32 cellular contexts compared by ENCODE assay signal in genomic region chr9:72371151-72371550, GRCh38.
"Had no signal": no experiment of that assay in that cellular context is flagged by ENCODE, and none has a peak within 500 bp of the region (broad histone marks: within the 10 kb centered on the region; RNA-seq: fewer than 3 reads in every experiment).

No MANE protein-coding gene starts in this region.

- H2AFZ ChIP-seq: hepatocyte, parathyroid adenoma had no signal

- H3K9me3 Mint-ChIP-seq: activated CD4-positive, alpha-beta memory T cell treated with anti-CD3 and anti-CD28 coated beads for 36 hours; activated CD4-positive, alpha-beta T cell treated with anti-CD3 and anti-CD28 coated beads, Interleukin-2, amount 10 ng/mL, durations not matched to agents 24 days and 14 days; activated naive CD4-positive, alpha-beta T cell treated with anti-CD3 and anti-CD28 coated beads, Interleukin-2, amount 10 ng/mL, durations not matched to agents 7 days and 5 days; activated naive CD8-positive, alpha-beta T cell treated with anti-CD3 and anti-CD28 coated beads, Interleukin-2, amount 10 ng/mL, durations not matched to agents 7 days and 5 days; endodermal cell; stimulated activated effector memory CD8-positive, alpha-beta T cell treated with anti-CD3 and anti-CD28 coated beads, Interleukin-12 subunit alpha, Interleukin-12 subunit beta, amount 100 ng/mL, for 72 hours; stimulated activated naive CD8-positive, alpha-beta T cell treated with anti-CD3 and anti-CD28 coated beads, Interleukin-15, Interleukin-2, amounts not matched to agents 100 ng/mL and 50 ng/mL, for 24 hours; T-helper 1 cell treated with Interleukin-12 subunit alpha and Interleukin-12 subunit beta and Interleukin-4 antibody, amounts not matched to agents 30 μg/mL and 1 μg/mL, for 36 hours had no signal

- H3K36me3 Mint-ChIP-seq: activated CD4-positive, alpha-beta memory T cell treated with anti-CD3 and anti-CD28 coated beads for 36 hours; activated naive CD4-positive, alpha-beta T cell treated with anti-CD3 and anti-CD28 coated beads, Interleukin-2, amount 10 ng/mL, durations not matched to agents 7 days and 5 days; activated naive CD8-positive, alpha-beta T cell treated with anti-CD3 and anti-CD28 coated beads, Interleukin-2, amount 10 ng/mL, durations not matched to agents 7 days and 5 days; stimulated activated effector memory CD8-positive, alpha-beta T cell treated with anti-CD3 and anti-CD28 coated beads, Interleukin-12 subunit alpha, Interleukin-12 subunit beta, amount 100 ng/mL, for 72 hours had no signal

- H3K4me3 Mint-ChIP-seq: activated CD4-positive, alpha-beta memory T cell treated with anti-CD3 and anti-CD28 coated beads for 36 hours; activated CD4-positive, alpha-beta T cell treated with anti-CD3 and anti-CD28 coated beads, Interleukin-2, amount 10 ng/mL, durations not matched to agents 24 days and 14 days; activated naive CD4-positive, alpha-beta T cell treated with anti-CD3 and anti-CD28 coated beads, Interleukin-2, amount 10 ng/mL, durations not matched to agents 7 days and 5 days; activated naive CD8-positive, alpha-beta T cell treated with anti-CD3 and anti-CD28 coated beads, Interleukin-2, amount 10 ng/mL, durations not matched to agents 7 days and 5 days; endodermal cell; stimulated activated effector memory CD8-positive, alpha-beta T cell treated with anti-CD3 and anti-CD28 coated beads, Interleukin-12 subunit alpha, Interleukin-12 subunit beta, amount 100 ng/mL, for 72 hours; stimulated activated naive CD8-positive, alpha-beta T cell treated with anti-CD3 and anti-CD28 coated beads, Interleukin-15, Interleukin-2, amounts not matched to agents 100 ng/mL and 50 ng/mL, for 24 hours; T-helper 1 cell treated with Interleukin-12 subunit alpha and Interleukin-12 subunit beta and Interleukin-4 antibody, amounts not matched to agents 30 μg/mL and 1 μg/mL, for 36 hours had no signal

- H3K4me3 ChIP-seq: esophagus muscularis mucosa, hepatocyte, psoas muscle, sigmoid colon, thyroid gland had no signal

- H3K27me3 ChIP-seq: esophagus muscularis mucosa, hepatocyte, sigmoid colon, thyroid gland had no signal

- H3K9me3 ChIP-seq: esophagus muscularis mucosa, psoas muscle, sigmoid colon, thyroid gland had no signal

- DNase-seq: activated CD4-positive, alpha-beta memory T cell treated with anti-CD3 and anti-CD28 coated beads for 36 hours; activated CD4-positive, alpha-beta T cell treated with anti-CD3 and anti-CD28 coated beads, Interleukin-2, amount 10 ng/mL, durations not matched to agents 24 days and 14 days; activated CD4-positive, CD25-positive, alpha-beta regulatory T cell treated with anti-CD3 and anti-CD28 coated beads, Interleukin-2, amount 50 U/mL, for 72 hours; activated CD8-positive, alpha-beta memory T cell treated with anti-CD3 and anti-CD28 coated beads, Interleukin-2, amount 50 U/mL, for 4 hours; activated gamma-delta T cell; activated naive CD4-positive, alpha-beta T cell treated with anti-CD3 and anti-CD28 coated beads, Interleukin-2, amount 10 ng/mL, durations not matched to agents 7 days and 5 days; activated naive CD8-positive, alpha-beta T cell treated with anti-CD3 and anti-CD28 coated beads, Interleukin-2, amount 10 ng/mL, durations not matched to agents 7 days and 5 days; activated T-cell treated with anti-CD3 and anti-CD28 coated beads, Interleukin-2, amount 50 U/mL, for 1 hour; amygdala; caudate nucleus; endodermal cell; glutamatergic neuron; islet precursor cell; left cardiac atrium; left ventricle myocardium superior; nucleus accumbens; psoas muscle; sigmoid colon; small intestine; stimulated activated CD4-positive, alpha-beta T cell treated with anti-CD3 and anti-CD28 coated beads, Interleukin-4, amount 100 ng/mL, for 24 hours; substantia nigra; T-helper 9 cell; thyroid gland; WERI-Rb-1 had no signal

- H3K4me2 ChIP-seq: hepatocyte had no signal

- H3K79me2 ChIP-seq: hepatocyte, parathyroid adenoma had no signal

- FAIRE-seq: frontal cortex, small intestine, TTC549 had no signal

- ATAC-seq: left cardiac atrium; left ventricle myocardium superior; psoas muscle; stimulated activated effector memory CD8-positive, alpha-beta T cell treated with anti-CD3 and anti-CD28 coated beads, Interleukin-12 subunit alpha, Interleukin-12 subunit beta, amount 100 ng/mL, for 72 hours had no signal

- H3K9ac ChIP-seq: parathyroid adenoma had no signal

- H3K27ac Mint-ChIP-seq: activated CD4-positive, alpha-beta memory T cell treated with anti-CD3 and anti-CD28 coated beads for 36 hours; activated CD4-positive, alpha-beta T cell treated with anti-CD3 and anti-CD28 coated beads, Interleukin-2, amount 10 ng/mL, durations not matched to agents 24 days and 14 days; activated naive CD4-positive, alpha-beta T cell treated with anti-CD3 and anti-CD28 coated beads, Interleukin-2, amount 10 ng/mL, durations not matched to agents 7 days and 5 days; activated naive CD8-positive, alpha-beta T cell treated with anti-CD3 and anti-CD28 coated beads, Interleukin-2, amount 10 ng/mL, durations not matched to agents 7 days and 5 days; endodermal cell; stimulated activated effector memory CD8-positive, alpha-beta T cell treated with anti-CD3 and anti-CD28 coated beads, Interleukin-12 subunit alpha, Interleukin-12 subunit beta, amount 100 ng/mL, for 72 hours; stimulated activated naive CD8-positive, alpha-beta T cell treated with anti-CD3 and anti-CD28 coated beads, Interleukin-15, Interleukin-2, amounts not matched to agents 100 ng/mL and 50 ng/mL, for 24 hours; T-helper 1 cell treated with Interleukin-12 subunit alpha and Interleukin-12 subunit beta and Interleukin-4 antibody, amounts not matched to agents 30 μg/mL and 1 μg/mL, for 36 hours had no signal

- H3K36me3 ChIP-seq: esophagus muscularis mucosa, sigmoid colon, thyroid gland, WERI-Rb-1 had no signal

- H3K4me1 Mint-ChIP-seq: activated CD4-positive, alpha-beta T cell treated with anti-CD3 and anti-CD28 coated beads, Interleukin-2, amount 10 ng/mL, durations not matched to agents 24 days and 14 days; activated naive CD4-positive, alpha-beta T cell treated with anti-CD3 and anti-CD28 coated beads, Interleukin-2, amount 10 ng/mL, durations not matched to agents 7 days and 5 days; activated naive CD8-positive, alpha-beta T cell treated with anti-CD3 and anti-CD28 coated beads, Interleukin-2, amount 10 ng/mL, durations not matched to agents 7 days and 5 days; stimulated activated effector memory CD8-positive, alpha-beta T cell treated with anti-CD3 and anti-CD28 coated beads, Interleukin-12 subunit alpha, Interleukin-12 subunit beta, amount 100 ng/mL, for 72 hours had no signal

- H3K4me1 ChIP-seq: parathyroid adenoma had no signal

- H3K27ac ChIP-seq: esophagus muscularis mucosa, hepatocyte, parathyroid adenoma, psoas muscle, sigmoid colon, thyroid gland, WERI-Rb-1 had no signal
